ENCODE assay signal across 19 cellular contexts in genomic region chr10:125795637-125796190, GRCh38. TPM values are rescaled to one million over a fixed set of nuclear protein-coding genes. Genes with fewer than 3 reads are reported as not detected.
DNase-seq lines count a peak whose midpoint lies in the region; ATAC-seq, FAIRE-seq and TF ChIP-seq lines count a peak whose summit lies in the region.
"Had no signal": no experiment of that assay in that cellular context is flagged by ENCODE, and none has a peak within 500 bp of the region (broad histone marks: within the 10 kb centered on the region; RNA-seq: fewer than 3 reads in every experiment).

No MANE protein-coding gene starts in this region.

- H3K9me3 Mint-ChIP-seq in CD8-positive, alpha-beta T cell: no peaks in the 10 kb centered on the region

- H3K4me3 ChIP-seq in CD8-positive, alpha-beta T cell (ENCODE audit: low read depth, low read length): no peak overlapping the region
- H3K4me3 ChIP-seq in MM.1S (ENCODE audit: low read length): peak overlapping the region; percentile 37
- H3K4me3 ChIP-seq: K562 had no signal

- CTCF ChIA-PET in CD8-positive, alpha-beta T cell (lab: Charles Lee): interaction anchor here (0.6 kb wide), 1 partner anchor 36 kb away, joined by 3 read pairs; no protein-coding TSS in a partner anchor

- peaks cover 12% of the 10 kb centered on the region for H3K36me3 ChIP-seq in CD8-positive, alpha-beta T cell (ENCODE audit: insufficient read depth, low read length)
- no peaks in the 10 kb centered on the region for H3K36me3 ChIP-seq in MM.1S (replicated peaks; ENCODE audit: insufficient read depth, low read length)

- H3K9me3 ChIP-seq in CD8-positive, alpha-beta T cell (ENCODE audit: low read length): no peaks in the 10 kb centered on the region
- no peaks in the 10 kb centered on the region for H3K9me3 ChIP-seq in MM.1S (replicated peaks; ENCODE audit: insufficient read depth, low read length)
- H3K9me3 ChIP-seq: Caco-2 had no signal

- TF ChIP-seq CTCF in CD8-positive, alpha-beta T cell (IDR thresholded peaks at IDR 0.05): no peak
- TF ChIP-seq CTCF in MM.1S (IDR thresholded peaks at IDR 0.05; ENCODE audit: low read length): no peak

- H3K36me3 Mint-ChIP-seq in CD8-positive, alpha-beta T cell: peaks cover 76% of the 10 kb centered on the region

- H3K27me3 Mint-ChIP-seq in CD8-positive, alpha-beta T cell (ENCODE audit: low read depth): no peaks in the 10 kb centered on the region

- H3K27me3 ChIP-seq in CD8-positive, alpha-beta T cell (ENCODE audit: insufficient read depth, low read length): no peaks in the 10 kb centered on the region
- no peaks in the 10 kb centered on the region for H3K27me3 ChIP-seq in MM.1S (replicated peaks; ENCODE audit: insufficient read depth, low read length)

- H4K20me1 ChIP-seq in MM.1S (ENCODE audit: insufficient read depth, low read length): no peaks in the 10 kb centered on the region

- H3K4me3 Mint-ChIP-seq in CD8-positive, alpha-beta T cell: no peak overlapping the region

- no peaks in the 10 kb centered on the region for H3K9me2 ChIP-seq in MM.1S (replicated peaks; ENCODE audit: insufficient read depth, low read length)

- FAIRE-seq in urothelium cell line (lab: Jason Lieb, UNC): no peak
- FAIRE-seq: GM12891, GM18507, K562 had no signal

- H3K79me2 ChIP-seq in MM.1S (ENCODE audit: low read length): no peaks in the 10 kb centered on the region

- peaks cover 44% of the 10 kb centered on the region for H3F3A ChIP-seq in MM.1S (ENCODE audit: insufficient read depth, low read length)

- H3K4me2 ChIP-seq in MM.1S (ENCODE audit: low read depth, low read length): peak overlapping the region; percentile 77

- ATAC-seq in CD8-positive, alpha-beta T cell: no peak
- ATAC-seq: HCT116, K562, PC-3 had no signal

- H3K27ac Mint-ChIP-seq in CD8-positive, alpha-beta T cell: peak overlapping the region; percentile 37

- DNase-seq in CD8-positive, alpha-beta T cell: no peak
- peak; percentile 63 for DNase-seq in MM.1S
- DNase-seq in urothelium cell line (ENCODE audit: low spot score): no peak
- no peak for DNase-seq in DMS53 (lab: John Stamatoyannopoulos, UW)
- no peak for DNase-seq in NCI-H446 treated with DMSO at 0.1 percent for 48 hours (lab: John Stamatoyannopoulos, UW)
- DNase-seq: Caco-2, GOT3, NCI-H1694 treated with DMSO at 0.1 percent for 48 hours, NCI-H524, NCI-H82, PC-3, RPMI8226, SIG-M5 had no signal

- peaks cover 3% of the 10 kb centered on the region for H3K4me1 Mint-ChIP-seq in CD8-positive, alpha-beta T cell (ENCODE audit: low read depth)

- H3K27ac ChIP-seq in CD8-positive, alpha-beta T cell (ENCODE audit: low read depth, low read length): no peak overlapping the region
- H3K27ac ChIP-seq in MM.1S (ENCODE audit: low read length): peak overlapping the region; percentile 97
- H3K27ac ChIP-seq in cingulate gyrus (ENCODE audit: low read depth, low read length): peak overlapping the region; percentile 82
- H3K27ac ChIP-seq in temporal lobe (ENCODE audit: low read depth, low read length): peak overlapping the region; percentile 87

- intact Hi-C loops in CD8-positive, alpha-beta T cell (cut with DNase I, micrococcal nuclease): no loop called here

- peak overlapping the region; percentile 46 for H3K9ac ChIP-seq in MM.1S (ENCODE audit: low read length)

- H2AFZ ChIP-seq in MM.1S (ENCODE audit: low read length): peak overlapping the region; percentile 26; the same call in 1 of the 2 replicates

- POLR2A ChIA-PET in CD8-positive, alpha-beta T cell (lab: Charles Lee): no interaction called here

- no peaks in the 10 kb centered on the region for H3K4me1 ChIP-seq in CD8-positive, alpha-beta T cell (ENCODE audit: insufficient read depth, low read length)
- peaks cover 65% of the 10 kb centered on the region for H3K4me1 ChIP-seq in MM.1S (ENCODE audit: low read length)
- H3K4me1 ChIP-seq: Caco-2 had no signal

RNA-seq across cellular contexts. Expression of gene MMP21, which starts 20.1 kb away (rescaled TPM):
- under 1 TPM; 0.27 to 0.28 TPM for total RNA-seq in CD8-positive, alpha-beta T cell
- 0.25 TPM for total RNA-seq in temporal lobe
- total RNA-seq: Caco-2, K562, PC-3 had no signal

RNA-seq across cellular contexts. Expression of gene UROS, which starts 27.3 kb away (rescaled TPM):
- 10 to 100 TPM; 17.7 to 20.7 TPM for total RNA-seq in CD8-positive, alpha-beta T cell
- total RNA-seq in temporal lobe: 36.9 TPM

RNA-seq across cellular contexts. Expression of gene BCCIP, which starts 27.6 kb away (rescaled TPM):
- total RNA-seq in CD8-positive, alpha-beta T cell: 10 to 100 TPM; 41.3 to 42.0 TPM
- 28.5 TPM for total RNA-seq in temporal lobe
